8 cellular contexts compared by ENCODE assay signal in the genomic region with DNA sequence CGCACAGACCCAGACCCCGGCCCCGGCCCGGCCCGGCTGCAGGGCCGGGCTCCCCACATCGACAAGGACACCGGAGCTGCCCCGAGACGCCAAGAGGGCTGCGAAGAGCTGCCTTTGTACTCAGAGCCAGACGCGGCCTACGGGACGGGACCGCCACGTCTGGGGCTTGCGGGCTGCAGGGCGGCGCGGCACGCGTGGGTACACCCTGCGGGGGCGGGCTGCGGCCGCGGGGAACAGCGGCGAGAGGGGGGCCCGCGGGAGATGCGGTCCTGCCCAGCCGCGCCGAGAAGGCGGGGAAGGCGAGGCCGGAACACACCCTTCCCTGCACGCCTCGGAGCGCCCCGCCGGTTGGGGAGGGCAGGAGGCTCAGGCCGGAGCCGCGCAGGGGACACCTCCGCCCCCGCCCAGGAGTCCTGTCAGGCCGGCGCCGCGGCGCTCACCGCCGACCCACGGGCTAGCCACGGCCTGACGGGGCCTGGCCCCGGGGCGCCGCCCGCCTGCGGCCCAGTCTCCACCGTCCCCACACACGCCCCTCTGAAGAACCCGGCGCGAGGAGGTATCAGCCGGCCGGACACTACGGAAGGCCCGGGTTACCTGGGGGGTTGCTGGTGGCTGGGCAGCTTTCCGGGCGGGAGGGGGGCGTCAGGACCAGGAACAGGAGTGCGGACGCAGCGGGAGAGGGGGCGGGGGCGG. TPM values are rescaled to one million over a fixed set of nuclear protein-coding genes. Genes with fewer than 3 reads are reported as not detected.
DNase-seq lines count a peak whose midpoint lies in the region; ATAC-seq, FAIRE-seq and TF ChIP-seq lines count a peak whose summit lies in the region.

No MANE protein-coding gene starts in this region.

- ATAC-seq in HG03039 (IDR thresholded peaks at IDR 0.05; ENCODE audit: unreplicated experiment) (peak; percentile 26), T-helper 17 cell (peak; percentile 25), GM12878 (peak; percentile 50)

- no peak for TF ChIP-seq CTCF in GM12878 (IDR thresholded peaks at IDR 0.05 in 2 of 3, conservative IDR thresholded peaks at IDR 0.05 in 1 of 3; ENCODE audit: control insufficient read depth in 2 of 3, extremely low read depth in 1 of 3, insufficient read depth in 1 of 3, low read depth in 3 of 3, low read length in 3 of 3)

- under 1% methylated on average over 61 of the region's 81 CpGs for whole genome bisulfite sequencing in GM12878 (ENCODE audit: insufficient coverage, insufficient replicate concordance, low lambda C conversion rate, missing lambda C conversion rate)

- H3K27me3 Mint-ChIP-seq in T-helper 17 cell = no peaks in the 10 kb centered on the region
- H3K27me3 Mint-ChIP-seq in immature natural killer cell (ENCODE audit: low read depth in 3 of 3) = peaks cover 6 to 13% (median 11%) of the 10 kb centered on the region in 3 donors

- SMC1A ChIA-PET in GM12878 (lab: Charles Lee; ENCODE audit: uncharacterized antibody, unreplicated experiment) = interaction anchor here (0.7 to 4.8 kb wide), 7 partner anchors 9 to 199 kb away, joined by 3 to 44 read pairs (median 5); no protein-coding TSS in a partner anchor

- peak overlapping the region; percentile 84 for H3K4me2 ChIP-seq in GM12878 (ENCODE audit: control insufficient read depth, insufficient read depth)

- CTCF ChIA-PET in GM12878 (lab: Yijun Ruan, JAX) = interaction anchor here (0.6 to 3.4 kb wide), 10 partner anchors 9 to 265 kb away, joined by 3 to 34 read pairs (median 4); no protein-coding TSS in a partner anchor

- H3K4me1 Mint-ChIP-seq in T-helper 17 cell = peaks cover 33% of the 10 kb centered on the region
- H3K4me1 Mint-ChIP-seq in immature natural killer cell = peaks cover 55 to 56% of the 10 kb centered on the region in 2 donors

- no peak for TF ChIP-seq RAD21 in GM12878 (IDR thresholded peaks at IDR 0.05; ENCODE audit: insufficient read depth, low read depth, low read length)

- FAIRE-seq in GM12878 (lab: Jason Lieb, UNC) = no peak

- RAD21 ChIA-PET in GM12878 (lab: Charles Lee; ENCODE audit: unreplicated experiment) = interaction anchor here (0.9 to 2.4 kb wide), 4 partner anchors 9 to 80 kb away, joined by 3 to 15 read pairs (median 4); no protein-coding TSS in a partner anchor

- POLR2A ChIA-PET in GM12878 (lab: Charles Lee) = interaction anchor here (0.6 to 2.5 kb wide), 13 partner anchors 9 to 1739 kb away, joined by 3 to 11 read pairs (median 4); a partner anchor contains a TSS

- H3K4me3 Mint-ChIP-seq in T-helper 17 cell (peak overlapping the region; percentile 92), immature natural killer cell (peak overlapping the region; percentile 93 to 99 (median 96))

- DNase-seq in NCI-H146 (lab: John Stamatoyannopoulos, UW) = peak; percentile 62
- no peak for DNase-seq in NCI-H146 treated with DMSO at 0.1 percent for 48 hours (lab: John Stamatoyannopoulos, UW; ENCODE audit: unreplicated experiment)
- DNase-seq in T-helper 17 cell = peak; percentile 40 to 52 (median 47)
- no peak for DNase-seq in GM12878 (ENCODE audit: low read depth, low spot score)
- DNase-seq in immature natural killer cell = peak; percentile 71 to 73 (median 71)
- peak; percentile 14 to 15 for DNase-seq in stimulated activated CD4-positive, alpha-beta T cell treated with anti-CD3 and anti-CD28 coated beads, Interleukin-15, amount 100 ng/mL, for 48 hours (ENCODE audit: low read depth in 2 of 2)
- no peak for DNase-seq in MV-4-11 (lab: John Stamatoyannopoulos, UW)

- H3K9me3 Mint-ChIP-seq in immature natural killer cell = no peaks in the 10 kb centered on the region

- H3K27ac ChIP-seq in GM12878 (ENCODE audit: control insufficient read depth, insufficient read depth) = peak overlapping the region; percentile 92

- H3K27ac Mint-ChIP-seq in T-helper 17 cell (peak overlapping the region; percentile 88), immature natural killer cell (peak overlapping the region; percentile 92 to 97 (median 94))

- no TSS peak for BruUV-seq in GM12878 (replicated peaks; lab: Mats Ljungman, UMichigan)

- H3K4me3 ChIP-seq in GM12878 = peak overlapping the region; percentile 90

- in situ Hi-C loops in GM12878 (cut with MboI) = no loop called here

- H3K27me3 ChIP-seq in GM12878 (replicated peaks in 1 of 2; ENCODE audit: control insufficient read depth in 2 of 2, insufficient read depth in 2 of 2, low read length in 1 of 2) = no peaks in the 10 kb centered on the region

- no peak for TF ChIP-seq EP300 in GM12878 (IDR thresholded peaks at IDR 0.05; ENCODE audit: borderline replicate concordance in 1 of 2, control insufficient read depth in 1 of 2, low read depth in 2 of 2, low read length in 2 of 2)

- no peak for TF ChIP-seq POLR2A in GM12878 (IDR thresholded peaks at IDR 0.05; ENCODE audit: low read depth, low read length)

- H2AFZ ChIP-seq in GM12878 (ENCODE audit: control insufficient read depth, low read depth, low read length) = peak overlapping the region; percentile 26

- peak overlapping the region; percentile 93 for H3K9ac ChIP-seq in GM12878 (ENCODE audit: control insufficient read depth, insufficient read depth, low read length)

- peaks cover 8% of the 10 kb centered on the region for H3K4me1 ChIP-seq in GM12878 (ENCODE audit: control insufficient read depth, insufficient read depth, low read length)

- no peaks in the 10 kb centered on the region for H3K9me3 ChIP-seq in T-helper 17 cell (ENCODE audit: control insufficient read depth, low read length, poor library complexity, severe bottlenecking)
- no peaks in the 10 kb centered on the region for H3K9me3 ChIP-seq in GM12878 (replicated peaks; ENCODE audit: control insufficient read depth, insufficient read depth, low read length)

- 0 out of 2 replicates have a peak, but pooled peaks cover 4% of the 10 kb centered on the region for H4K20me1 ChIP-seq in GM12878 (ENCODE audit: control insufficient read depth, insufficient read depth)

- H3K36me3 Mint-ChIP-seq in T-helper 17 cell (ENCODE audit: low read depth) (no peaks in the 10 kb centered on the region), immature natural killer cell (peaks cover 0 to 4% (median 0%) of the 10 kb centered on the region in 3 donors)

- H3K36me3 ChIP-seq in GM12878 (ENCODE audit: control insufficient read depth in 2 of 2, insufficient read depth in 2 of 2, low read length in 1 of 2) = no peaks in the 10 kb centered on the region

- intact Hi-C loops in GM12878 (cut with micrococcal nuclease; ENCODE audit: unreplicated experiment) = no loop called here

- peaks cover 63% of the 10 kb centered on the region for H3K79me2 ChIP-seq in GM12878 (ENCODE audit: control insufficient read depth, insufficient read depth, low read length)

TF ChIP-seq in GM12878, 131 proteins besides CTCF, POLR2A, EP300 and RAD21 (continues in another document):
- 0 out of 2 replicates have a peak, but pooled peaks have one; percentile 7 for TF ChIP-seq ZSCAN29 (IDR thresholded peaks at IDR 0.05)
- peak; percentile 9 for TF ChIP-seq IKZF1 (conservative IDR thresholded peaks at IDR 0.05)
- peak in 1 of 2 experiments; percentile 84; a peak in 2 of 3 replicates for TF ChIP-seq EGR1 (IDR thresholded peaks at IDR 0.05; ENCODE audit: borderline replicate concordance in 1 of 2, low read depth in 2 of 2, low read length in 2 of 2)
- TF ChIP-seq RUNX3 (IDR thresholded peaks at IDR 0.05; ENCODE audit: low read length) = 0 out of 2 replicates have a peak, but pooled peaks have one; percentile 28
- TF ChIP-seq POU2F2 (IDR thresholded peaks at IDR 0.05; ENCODE audit: borderline replicate concordance, low read depth, low read length) = no peak
- TF ChIP-seq, protein P1, sequence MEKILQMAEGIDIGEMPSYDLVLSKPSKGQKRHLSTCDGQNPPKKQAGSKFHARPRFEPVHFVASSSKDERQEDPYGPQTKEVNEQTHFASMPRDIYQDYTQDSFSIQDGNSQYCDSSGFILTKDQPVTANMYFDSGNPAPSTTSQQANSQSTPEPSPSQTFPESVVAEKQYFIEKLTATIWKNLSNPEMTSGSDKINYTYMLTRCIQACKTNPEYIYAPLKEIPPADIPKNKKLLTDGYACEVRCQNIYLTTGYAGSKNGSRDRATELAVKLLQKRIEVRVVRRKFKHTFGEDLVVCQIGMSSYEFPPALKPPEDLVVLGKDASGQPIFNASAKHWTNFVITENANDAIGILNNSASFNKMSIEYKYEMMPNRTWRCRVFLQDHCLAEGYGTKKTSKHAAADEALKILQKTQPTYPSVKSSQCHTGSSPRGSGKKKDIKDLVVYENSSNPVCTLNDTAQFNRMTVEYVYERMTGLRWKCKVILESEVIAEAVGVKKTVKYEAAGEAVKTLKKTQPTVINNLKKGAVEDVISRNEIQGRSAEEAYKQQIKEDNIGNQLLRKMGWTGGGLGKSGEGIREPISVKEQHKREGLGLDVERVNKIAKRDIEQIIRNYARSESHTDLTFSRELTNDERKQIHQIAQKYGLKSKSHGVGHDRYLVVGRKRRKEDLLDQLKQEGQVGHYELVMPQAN (conservative IDR thresholded peaks at IDR 0.05) = peak; percentile 66
- TF ChIP-seq TAF1 (IDR thresholded peaks at IDR 0.05; ENCODE audit: borderline replicate concordance, low read depth, low read length) = no peak
- TF ChIP-seq KLF5 (IDR thresholded peaks at IDR 0.05; ENCODE audit: partially characterized antibody) = no peak
- 0 out of 2 replicates have a peak, but pooled peaks have one; percentile 57 for TF ChIP-seq ZNF217 (IDR thresholded peaks at IDR 0.05)
- TF ChIP-seq BHLHE40 (IDR thresholded peaks at IDR 0.05; ENCODE audit: borderline replicate concordance in 1 of 2, low read depth in 2 of 2, low read length in 1 of 2) = peak; percentile 58 to 89; a peak in 3 of 4 replicates
- TF ChIP-seq YBX1 (IDR thresholded peaks at IDR 0.05) = no peak
- peak; percentile 48 for TF ChIP-seq NR2F1 (conservative IDR thresholded peaks at IDR 0.05)

RNA-seq across cellular contexts. Expression of a gene that starts 0.5 kb away (rescaled TPM):
- total RNA-seq in T-helper 17 cell = 10 to 100 TPM; 42.1 to 49.8 TPM
- total RNA-seq in GM12878 (2013; cell fraction: nucleolus; rRNA removed) = 35.6 and 36.7 TPM in 2 replicates
- 16.9 and 21.0 TPM in 2 replicates for total RNA-seq in GM12878 (2014; rRNA removed)
- total RNA-seq in GM12878 (2014; rRNA removed; fragmentation: Illumina TruSeq; extraction: Trizol) = 24.9 and 25.7 TPM in 2 replicates
- total RNA-seq in GM12878 (2021) = 46.7 and 51.1 TPM in 2 replicates
- polyA plus RNA-seq in GM12878 (2011; ENCODE audit: low read depth) = 14.7 TPM
- 23.7 and 32.9 TPM in 2 replicates for polyA plus RNA-seq in GM12878 (2011; rRNA removed)
- 9.2 and 15.0 TPM in 2 replicates for polyA plus RNA-seq in GM12878 (2011; cell fraction: cytosol; rRNA removed)
- 22.0 and 23.5 TPM in 2 replicates for polyA plus RNA-seq in GM12878 (2011; cell fraction: nucleus; rRNA removed)
- polyA plus RNA-seq in GM12878 (2012) = 20.5 and 29.2 TPM in 2 replicates
- 40.8 and 48.7 TPM in 2 replicates for polyA plus RNA-seq in GM12878 (2014; fragmentation: Illumina TruSeq; extraction: Trizol)
- 10 to 100 TPM; 21.3 to 26.0 TPM for polyA plus RNA-seq in GM12878 (2014; fragmentation: Nextera tagmentation; extraction: Ambion mirVana)
- polyA plus RNA-seq in GM12878 (2014; rRNA removed) = 15.2 and 16.7 TPM in 2 replicates
- 10 to 100 TPM; 57.4 to 59.9 TPM for polyA plus RNA-seq in GM12878 (2016; fragmentation: Nextera tagmentation; extraction: Ambion mirVana)
- polyA minus RNA-seq in GM12878 (2011; rRNA and poly(A)+ RNA removed) = 12.1 and 15.5 TPM in 2 replicates
- 8.8 and 10.2 TPM in 2 replicates for polyA minus RNA-seq in GM12878 (2011; cell fraction: cytosol; rRNA and poly(A)+ RNA removed)
- polyA minus RNA-seq in GM12878 (2011; cell fraction: nucleus; rRNA and poly(A)+ RNA removed) = 16.1 and 26.0 TPM in 2 replicates
- 10 to 100 TPM; 28.2 to 44.9 (median 36.0) TPM for polyA plus RNA-seq in immature natural killer cell

Comparison
In these comparisons a context has a peak if more than half of its experiments do, and no peak if none do; other contexts are left out.
1. DNase-seq: peak in NCI-H146 (single experiment), T-helper 17 cell (3 of 3), immature natural killer cell (3 of 3) and stimulated activated CD4-positive, alpha-beta T cell treated with anti-CD3 and anti-CD28 coated beads, Interleukin-15, amount 100 ng/mL, for 48 hours (2 of 2); none in NCI-H146 treated with DMSO at 0.1 percent for 48 hours (single experiment), GM12878 (single experiment) and MV-4-11 (single experiment).
2. Peak in every context shown above with its lines, with median percentiles within 50 percentile points of each other: ATAC-seq.